In the genomic region with DNA sequence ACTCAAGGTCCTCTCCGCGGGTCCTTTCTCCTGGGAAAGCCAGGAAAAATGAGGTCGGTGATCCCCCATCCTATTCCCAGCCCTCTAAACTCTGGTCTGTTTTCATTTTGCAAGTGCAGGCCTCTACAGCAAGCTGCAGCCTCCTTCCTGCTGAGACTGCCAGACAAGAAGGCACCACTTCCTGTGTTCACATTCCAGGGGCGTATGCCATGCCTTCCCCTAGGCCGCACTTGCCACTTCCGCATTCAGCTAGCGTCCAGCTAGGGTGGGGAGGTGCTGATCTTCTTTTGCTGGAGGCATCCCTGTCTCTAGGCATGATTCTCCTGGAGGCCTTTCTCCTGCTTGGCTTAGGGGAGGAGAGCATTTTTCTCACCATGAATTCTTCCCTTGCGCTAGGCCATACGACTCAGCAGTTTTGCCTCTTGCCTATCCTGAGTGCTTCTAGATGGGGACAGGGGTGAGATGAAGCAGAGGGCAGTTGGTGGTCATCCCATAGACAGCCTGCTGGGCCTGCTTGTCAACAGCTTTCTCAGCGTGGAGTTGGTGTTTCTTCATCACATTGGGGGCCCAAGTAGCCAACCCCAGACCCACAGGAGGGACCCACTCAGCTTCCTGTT, we compare ENCODE assay signal across 9 cellular contexts.
DNase-seq lines count a peak whose midpoint lies in the region; ATAC-seq, FAIRE-seq and TF ChIP-seq lines count a peak whose summit lies in the region.
"Had no signal": no experiment of that assay in that cellular context is flagged by ENCODE, and none has a peak within 500 bp of the region (broad histone marks: within the 10 kb centered on the region; RNA-seq: fewer than 3 reads in every experiment).

No MANE protein-coding gene starts in this region.

- peak overlapping the region; percentile 27 to 84 (median 61) for H3K27ac Mint-ChIP-seq in CD14-positive monocyte

- H3K4me3 ChIP-seq in K562 = no peak overlapping the region
- H3K4me3 ChIP-seq in tibial nerve = no peak overlapping the region

- TF ChIP-seq CTCF in CD14-positive monocyte (IDR thresholded peaks at IDR 0.05) (no peak), K562 (IDR thresholded peaks at IDR 0.05 in 2 of 3, conservative IDR thresholded peaks at IDR 0.05 in 1 of 3; ENCODE audit: insufficient read depth in 2 of 3, low read depth in 1 of 3, low read length in 3 of 3) (no peak), tibial nerve (IDR thresholded peaks at IDR 0.05) (no peak)

- H3K4me3 Mint-ChIP-seq in CD14-positive monocyte = peak overlapping the region in 1 of 2 donors; percentile 54

- H4K20me1 ChIP-seq in K562 (replicated peaks; ENCODE audit: control insufficient read depth, insufficient read depth, low read length) = peaks cover 23% of the 10 kb centered on the region

- DNase-seq in CD14-positive monocyte (ENCODE audit: low spot score) (peak; percentile 54), KBM-7 (peak; percentile 81), K562 (ENCODE audit: extremely low read depth in 1 of 4, low spot score in 3 of 4) (no peak), medulla oblongata (ENCODE audit: extremely low spot score) (peak; percentile 41), NK-92 (lab: John Stamatoyannopoulos, UW; ENCODE audit: unreplicated experiment) (no peak), tibial nerve (ENCODE audit: low spot score in 2 of 2) (no peak), NCI-H128 (lab: John Stamatoyannopoulos, UW; ENCODE audit: unreplicated experiment) (no peak)
- DNase-seq: H7 had no signal

- CTCF ChIA-PET in K562 (lab: Yijun Ruan, JAX; ENCODE audit: low intra/inter-chr PET ratio) = no interaction called here

- intact Hi-C loops in CD14-positive monocyte (cut with micrococcal nuclease) = no loop called here
- intact Hi-C loops in K562 (cut with micrococcal nuclease) = no loop called here

- TF ChIP-seq RAD21 in K562 (CRISPR knock-in tag; conservative IDR thresholded peaks at IDR 0.05 in 1 of 2, IDR thresholded peaks at IDR 0.05 in 1 of 2) = no peak

- H3K4me2 ChIP-seq in K562 (ENCODE audit: insufficient read depth, low read length) = no peak overlapping the region

- in situ Hi-C loops in KBM-7 (cut with MboI; ENCODE audit: low pct_unique_long_range_greater_than_20kb, low sequenced_read_pairs) = no loop called here
- in situ Hi-C loops in K562 (cut with MboI) = no loop called here

- POLR2A ChIA-PET in K562 (lab: Yijun Ruan, JAX) = interaction anchor here (0.6 kb wide), 1 partner anchor 91 kb away, joined by 3 read pairs; no protein-coding TSS in a partner anchor

- peaks cover 0 to 10% (median 3%) of the 10 kb centered on the region in 7 donors for H3K9me3 Mint-ChIP-seq in CD14-positive monocyte

- no peaks in the 10 kb centered on the region for H3K9me1 ChIP-seq in K562 (ENCODE audit: control insufficient read depth, insufficient read depth, low read length)

- peaks cover 28 to 77% of the 10 kb centered on the region in 2 experiments for H3K27me3 ChIP-seq in K562 (ENCODE audit: control insufficient read depth in 2 of 2, insufficient read depth in 2 of 2, low read length in 2 of 2)
- H3K27me3 ChIP-seq in tibial nerve = no peaks in the 10 kb centered on the region

- peaks cover 0 to 5% (median 4%) of the 10 kb centered on the region in 3 donors for H3K27me3 Mint-ChIP-seq in CD14-positive monocyte (ENCODE audit: low read depth in 3 of 3)

- no peak overlapping the region for H3K9ac ChIP-seq in K562 (ENCODE audit: insufficient read depth in 1 of 2, low read depth in 2 of 2, low read length in 2 of 2)

- no peaks in the 10 kb centered on the region for H3K4me1 ChIP-seq in K562 (replicated peaks in 1 of 2; ENCODE audit: control insufficient read depth in 2 of 2, insufficient read depth in 2 of 2, low read length in 2 of 2)
- peaks cover 0 to 23% (median 2%) of the 10 kb centered on the region in 4 donors for H3K4me1 ChIP-seq in tibial nerve

- peaks cover 19% of the 10 kb centered on the region for H3K4me1 Mint-ChIP-seq in CD14-positive monocyte

- 7% methylated on average over 10 of the region's 10 CpGs for WGBS in K562 (ENCODE audit: insufficient coverage, low coverage, missing lambda C conversion rate)
- WGBS in tibial nerve, 2 donors = 72 to 81% methylated on average over 10 of the region's 10 CpGs

- ATAC-seq in K562 (no peak), HG03469 (IDR thresholded peaks at IDR 0.05; ENCODE audit: unreplicated experiment) (no peak)

- peaks cover 4 to 6% of the 10 kb centered on the region in 2 donors for H3K36me3 Mint-ChIP-seq in CD14-positive monocyte

- no TSS peak for BruUV-seq in K562 (replicated peaks; lab: Mats Ljungman, UMichigan)

- no peaks in the 10 kb centered on the region for H3K9me3 ChIP-seq in K562 (replicated peaks; ENCODE audit: control insufficient read depth, insufficient read depth, low read depth, low read length)
- no peaks in the 10 kb centered on the region for H3K9me3 ChIP-seq in tibial nerve

- TF ChIP-seq EP300 in K562 (IDR thresholded peaks at IDR 0.05; ENCODE audit: low read length) (no peak), tibial nerve (IDR thresholded peaks at IDR 0.05) (no peak)

- no peaks in the 10 kb centered on the region for H3K36me3 ChIP-seq in K562 (ENCODE audit: control insufficient read depth, insufficient read depth, low read length)
- no peaks in the 10 kb centered on the region for H3K36me3 ChIP-seq in tibial nerve

- TF ChIP-seq POLR2A in K562 (conservative IDR thresholded peaks at IDR 0.05) (no peak), tibial nerve (IDR thresholded peaks at IDR 0.05) (no peak)

- no peaks in the 10 kb centered on the region for H3K79me2 ChIP-seq in K562 (ENCODE audit: control insufficient read depth, insufficient read depth, low read length)

- H3K27ac ChIP-seq in K562 (ENCODE audit: extremely low read depth, low read depth, low read length) (no peak overlapping the region), tibial nerve (no peak overlapping the region)

- FAIRE-seq in K562 (lab: Jason Lieb, UNC) = no peak

- no peak overlapping the region for H2AFZ ChIP-seq in K562 (ENCODE audit: low read depth, low read length)

TF ChIP-seq in K562, 482 proteins besides CTCF, POLR2A, EP300 and RAD21 (continues in another document):
- no peak for TF ChIP-seq ZNF41 (CRISPR knock-in tag; conservative IDR thresholded peaks at IDR 0.05)
- no peak for TF ChIP-seq ZNF12 (CRISPR knock-in tag; IDR thresholded peaks at IDR 0.05)
- no peak for TF ChIP-seq ZSCAN29 (IDR thresholded peaks at IDR 0.05)
- TF ChIP-seq ELK1 (CRISPR knock-in tag; IDR thresholded peaks at IDR 0.05) = no peak
- no peak for TF ChIP-seq ZNF124 (CRISPR knock-in tag; IDR thresholded peaks at IDR 0.05)
- TF ChIP-seq PURB (CRISPR knock-in tag; IDR thresholded peaks at IDR 0.05; ENCODE audit: low read depth) = no peak
- no peak for TF ChIP-seq CEBPG (CRISPR knock-in tag; IDR thresholded peaks at IDR 0.05)
- no peak for TF ChIP-seq CEBPG (tag; conservative IDR thresholded peaks at IDR 0.05 in 1 of 2, IDR thresholded peaks at IDR 0.05 in 1 of 2)
- no peak for TF ChIP-seq HNRNPK (IDR thresholded peaks at IDR 0.05; ENCODE audit: low read depth, low read length, poor library complexity, severe bottlenecking)
- TF ChIP-seq CBX1 (IDR thresholded peaks at IDR 0.05; ENCODE audit: low read depth) = no peak
- TF ChIP-seq DIDO1 (tag; IDR thresholded peaks at IDR 0.05; ENCODE audit: low read depth) = no peak
- TF ChIP-seq SPI1 (IDR thresholded peaks at IDR 0.05; ENCODE audit: borderline replicate concordance, low read depth, low read length) = peak; percentile 65
- no peak for TF ChIP-seq TCFL5 (CRISPR knock-in tag; conservative IDR thresholded peaks at IDR 0.05)
- no peak for TF ChIP-seq U2AF1 (optimal IDR thresholded peaks at IDR 0.05; ENCODE audit: low read depth, low read length)
- TF ChIP-seq C11orf30 (IDR thresholded peaks at IDR 0.05; ENCODE audit: low read depth) = peak; percentile 34; the same call in 1 of the 2 replicates
- TF ChIP-seq HMGN3 (IDR thresholded peaks at IDR 0.05; ENCODE audit: borderline replicate concordance, extremely low read depth, insufficient read length, low read depth, low read length) = no peak
- TF ChIP-seq ZNF444 (CRISPR knock-in tag; IDR thresholded peaks at IDR 0.05) = no peak
- TF ChIP-seq GATAD2A (IDR thresholded peaks at IDR 0.05) = no peak
- no peak for TF ChIP-seq KLF10 (CRISPR knock-in tag; IDR thresholded peaks at IDR 0.05)
- TF ChIP-seq, protein P1, sequence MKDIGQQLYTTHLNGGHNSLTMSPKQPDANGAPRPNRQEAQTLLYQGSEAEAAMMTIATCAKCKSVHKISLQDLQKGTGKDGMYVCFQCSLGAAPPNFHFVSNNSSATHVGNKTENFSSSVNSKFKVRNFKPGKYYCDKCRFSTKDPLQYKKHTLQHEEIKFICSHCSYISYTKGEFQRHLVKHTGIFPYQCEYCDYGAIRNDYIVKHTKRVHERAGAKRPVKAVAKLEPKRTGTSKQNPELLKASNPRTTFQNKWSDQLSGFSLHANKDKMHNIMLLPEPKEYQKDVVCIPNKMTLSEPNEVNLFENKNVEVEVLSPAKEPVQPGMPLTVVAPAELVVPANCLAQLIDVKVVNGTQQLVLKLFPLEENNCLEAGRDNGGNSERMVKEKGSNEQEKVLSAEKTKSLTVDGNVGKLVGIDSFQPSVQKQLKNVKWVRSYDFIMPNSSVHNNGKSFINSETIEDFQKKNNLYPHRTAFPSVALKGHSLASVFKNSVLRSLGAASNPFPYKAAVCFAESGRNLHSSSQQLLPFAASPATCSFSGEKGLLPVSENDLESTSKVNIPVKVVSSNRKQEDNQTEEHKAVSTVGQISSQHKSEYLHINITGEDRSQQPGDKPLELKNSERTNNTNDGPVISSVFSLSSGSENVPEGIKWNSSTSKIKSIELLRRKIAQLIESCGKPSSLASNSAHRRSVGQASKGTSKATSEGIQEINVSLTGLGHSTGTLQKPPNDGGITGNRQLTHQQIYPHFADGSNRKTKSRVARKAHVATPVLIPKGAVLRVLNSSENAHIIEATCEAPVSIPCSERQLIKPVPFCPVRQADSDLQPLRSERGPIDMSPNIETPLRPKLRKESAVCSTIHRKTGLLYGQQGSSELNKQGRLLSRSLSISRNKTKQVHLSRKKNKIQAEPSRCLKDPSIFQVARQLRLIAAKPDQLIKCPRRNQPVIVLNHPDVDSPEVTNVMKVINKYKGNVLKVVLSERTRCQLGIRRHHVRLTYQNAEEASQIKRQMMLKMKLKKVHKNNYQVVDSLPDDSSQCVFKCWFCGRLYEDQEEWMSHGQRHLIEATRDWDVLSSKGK (CRISPR knock-in tag; IDR thresholded peaks at IDR 0.05) = no peak
- TF ChIP-seq SMC3 (conservative IDR thresholded peaks at IDR 0.05; ENCODE audit: insufficient read depth, low read depth, low read length) = no peak

Comparison
In these comparisons a context has a peak if more than half of its experiments do, and no peak if none do; other contexts are left out.
1. DNase-seq: peak in CD14-positive monocyte (single experiment), KBM-7 (single experiment) and medulla oblongata (single experiment); none in K562 (0 of 4), NK-92 (single experiment), tibial nerve (0 of 2) and NCI-H128 (single experiment).